Comparison of ENCODE assay signal across 8 cellular contexts in the genomic region with DNA sequence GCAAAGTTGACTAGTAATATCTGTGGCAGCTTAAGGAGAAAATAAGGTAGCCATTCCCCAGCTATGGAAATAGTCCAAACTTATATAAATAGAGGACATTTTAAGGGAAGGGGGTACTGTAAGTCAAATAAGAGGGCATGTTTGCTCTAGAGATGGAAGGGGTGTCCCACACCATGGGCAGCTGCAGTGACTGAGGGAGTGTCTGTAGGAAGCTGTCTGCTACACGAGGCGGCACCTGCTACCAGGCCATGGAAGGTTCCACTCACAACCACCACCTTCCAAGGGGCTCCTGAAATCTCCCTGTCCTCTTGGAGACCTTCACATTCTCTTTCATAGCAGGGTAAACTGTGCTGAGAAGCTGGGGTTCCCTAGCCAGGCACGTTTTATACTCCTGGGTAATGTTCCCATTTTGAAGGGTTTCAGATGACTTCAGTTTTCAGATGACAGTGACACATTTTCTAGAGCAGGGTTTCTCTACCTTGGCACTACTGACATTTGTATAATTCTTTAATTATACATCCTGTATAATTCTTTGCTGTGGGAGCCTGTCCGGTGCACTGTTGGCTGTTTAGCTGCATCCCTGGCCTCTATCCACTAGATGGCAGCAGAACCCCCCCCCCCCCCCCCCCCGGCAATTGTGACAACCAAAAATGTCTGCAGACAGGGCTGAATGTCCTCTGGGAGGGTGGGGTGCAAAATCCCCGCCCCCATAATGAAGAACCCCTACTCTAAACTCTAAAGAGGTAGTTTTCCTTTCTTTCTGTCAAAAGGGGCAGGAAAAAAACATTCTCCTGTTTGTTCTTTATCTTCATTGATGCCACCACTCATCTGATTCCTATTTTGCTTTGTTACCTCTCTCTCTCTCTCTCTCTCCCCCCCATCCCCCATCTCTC. TPM values are rescaled to one million over a fixed set of nuclear protein-coding genes. Genes with fewer than 3 reads are reported as not detected.
A peak's percentile ranks its signal among the peaks of the same experiment; 100 is the strongest.
DNase-seq lines count a peak whose midpoint lies in the region; TF ChIP-seq lines count a peak whose summit lies in the region.

No MANE protein-coding gene starts in this region.

- TF ChIP-seq CTCF in GM20000 (IDR thresholded peaks at IDR 0.05; ENCODE audit: extremely low read depth, missing control alignments) (peak; percentile 25), endodermal cell (conservative IDR thresholded peaks at IDR 0.05) (peak; percentile 78), neural cell (IDR thresholded peaks at IDR 0.05; ENCODE audit: poor library complexity, severe bottlenecking) (peak; percentile 45)

- 76 to 90% methylated on average over 1 to 4 of the region's 6 CpGs for WGBS in endodermal cell (ENCODE audit: insufficient coverage in 1 of 2, insufficient read length in 1 of 2), 2 experiments

- H3K4me3 Mint-ChIP-seq in endodermal cell: no peak overlapping the region

- no peak overlapping the region for H3K27ac ChIP-seq in BLaER1
- H3K27ac ChIP-seq in endodermal cell (ENCODE audit: low read depth, low read length): no peak overlapping the region
- no peak overlapping the region for H3K27ac ChIP-seq in neural cell (ENCODE audit: low read length)

- H3K4me3 ChIP-seq in BLaER1 (no peak overlapping the region), endodermal cell (ENCODE audit: low read length) (no peak overlapping the region), neural cell (ENCODE audit: low read length) (no peak overlapping the region)

- peaks cover 21% of the 10 kb centered on the region for H3K9me3 Mint-ChIP-seq in endodermal cell

- H3K27me3 ChIP-seq in BLaER1 (no peaks in the 10 kb centered on the region), endodermal cell (ENCODE audit: control insufficient read depth, insufficient read depth, low read length, poor library complexity, severe bottlenecking) (no peaks in the 10 kb centered on the region), neural cell (ENCODE audit: insufficient read depth, low read depth, low read length) (no peaks in the 10 kb centered on the region)

- no peaks in the 10 kb centered on the region for H3K79me2 ChIP-seq in neural cell (replicated peaks; ENCODE audit: insufficient read depth, low read length)

- H3K36me3 ChIP-seq in BLaER1: no peaks in the 10 kb centered on the region
- H3K36me3 ChIP-seq in endodermal cell (ENCODE audit: control insufficient read depth, insufficient read depth, low read length): no peaks in the 10 kb centered on the region
- no peaks in the 10 kb centered on the region for H3K36me3 ChIP-seq in neural cell (ENCODE audit: insufficient read depth, low read length)

- no peaks in the 10 kb centered on the region for H3K27me3 Mint-ChIP-seq in endodermal cell (ENCODE audit: insufficient read depth)

- H3K4me1 Mint-ChIP-seq in endodermal cell: peaks cover 36% of the 10 kb centered on the region

- H4K20me1 ChIP-seq in BLaER1: no peaks in the 10 kb centered on the region
- H4K20me1 ChIP-seq in neural cell (ENCODE audit: insufficient read depth): no peaks in the 10 kb centered on the region

- H3K4me1 ChIP-seq in BLaER1: peaks cover 58% of the 10 kb centered on the region
- H3K4me1 ChIP-seq in endodermal cell (ENCODE audit: control insufficient read depth, insufficient read depth, low read length): no peaks in the 10 kb centered on the region

- no peak overlapping the region for H2AFZ ChIP-seq in neural cell (ENCODE audit: low read depth, low read length)

- no peak for TF ChIP-seq EP300 in neural cell (conservative IDR thresholded peaks at IDR 0.05; ENCODE audit: poor library complexity, severe bottlenecking)

- no peaks in the 10 kb centered on the region for H3K9me2 ChIP-seq in neural cell (ENCODE audit: insufficient read depth, low read length)

- peaks cover 3% of the 10 kb centered on the region for H3K36me3 Mint-ChIP-seq in endodermal cell (ENCODE audit: low read depth)

- H3K4me2 ChIP-seq in BLaER1 (peak overlapping the region; percentile 52), neural cell (ENCODE audit: low read length) (no peak overlapping the region)

- H3F3A ChIP-seq in neural cell (ENCODE audit: insufficient read depth, low read length, poor library complexity, severe bottlenecking): no peaks in the 10 kb centered on the region

- peak; percentile 14 for TF ChIP-seq RAD21 in neural cell (conservative IDR thresholded peaks at IDR 0.05)

- peak; percentile 44 for DNase-seq in GM20000 (ENCODE audit: low spot score)
- peak; percentile 61 for DNase-seq in SW480 (ENCODE audit: low spot score)
- DNase-seq in endodermal cell: peak; percentile 66
- no peak for DNase-seq in NCI-H1092 treated with DMSO at 0.1 percent for 48 hours (lab: John Stamatoyannopoulos, UW)
- DNase-seq in NCI-H2029 (lab: John Stamatoyannopoulos, UW): no peak
- DNase-seq in medulla oblongata (ENCODE audit: extremely low spot score): no peak

- H3K27ac Mint-ChIP-seq in endodermal cell: peak overlapping the region; percentile 15

- H3K9me3 ChIP-seq in BLaER1: peaks cover 29% of the 10 kb centered on the region
- H3K9me3 ChIP-seq in endodermal cell (ENCODE audit: control insufficient read depth, low read length): peaks cover 6% of the 10 kb centered on the region
- H3K9me3 ChIP-seq in neural cell (ENCODE audit: low read length): no peaks in the 10 kb centered on the region

- H3K9ac ChIP-seq in BLaER1 (0 out of 2 replicates have a peak overlapping the region, but pooled peaks have one; percentile 16), endodermal cell (ENCODE audit: extremely low read depth, low read length, poor library complexity, severe bottlenecking) (no peak overlapping the region), neural cell (ENCODE audit: low read length) (no peak overlapping the region)

TF ChIP-seq in neural cell, 6 proteins besides CTCF, POLR2A, EP300 and RAD21:
- TF ChIP-seq SMC3 (conservative IDR thresholded peaks at IDR 0.05; ENCODE audit: poor library complexity): peak; percentile 46
- TF ChIP-seq, protein P1, sequence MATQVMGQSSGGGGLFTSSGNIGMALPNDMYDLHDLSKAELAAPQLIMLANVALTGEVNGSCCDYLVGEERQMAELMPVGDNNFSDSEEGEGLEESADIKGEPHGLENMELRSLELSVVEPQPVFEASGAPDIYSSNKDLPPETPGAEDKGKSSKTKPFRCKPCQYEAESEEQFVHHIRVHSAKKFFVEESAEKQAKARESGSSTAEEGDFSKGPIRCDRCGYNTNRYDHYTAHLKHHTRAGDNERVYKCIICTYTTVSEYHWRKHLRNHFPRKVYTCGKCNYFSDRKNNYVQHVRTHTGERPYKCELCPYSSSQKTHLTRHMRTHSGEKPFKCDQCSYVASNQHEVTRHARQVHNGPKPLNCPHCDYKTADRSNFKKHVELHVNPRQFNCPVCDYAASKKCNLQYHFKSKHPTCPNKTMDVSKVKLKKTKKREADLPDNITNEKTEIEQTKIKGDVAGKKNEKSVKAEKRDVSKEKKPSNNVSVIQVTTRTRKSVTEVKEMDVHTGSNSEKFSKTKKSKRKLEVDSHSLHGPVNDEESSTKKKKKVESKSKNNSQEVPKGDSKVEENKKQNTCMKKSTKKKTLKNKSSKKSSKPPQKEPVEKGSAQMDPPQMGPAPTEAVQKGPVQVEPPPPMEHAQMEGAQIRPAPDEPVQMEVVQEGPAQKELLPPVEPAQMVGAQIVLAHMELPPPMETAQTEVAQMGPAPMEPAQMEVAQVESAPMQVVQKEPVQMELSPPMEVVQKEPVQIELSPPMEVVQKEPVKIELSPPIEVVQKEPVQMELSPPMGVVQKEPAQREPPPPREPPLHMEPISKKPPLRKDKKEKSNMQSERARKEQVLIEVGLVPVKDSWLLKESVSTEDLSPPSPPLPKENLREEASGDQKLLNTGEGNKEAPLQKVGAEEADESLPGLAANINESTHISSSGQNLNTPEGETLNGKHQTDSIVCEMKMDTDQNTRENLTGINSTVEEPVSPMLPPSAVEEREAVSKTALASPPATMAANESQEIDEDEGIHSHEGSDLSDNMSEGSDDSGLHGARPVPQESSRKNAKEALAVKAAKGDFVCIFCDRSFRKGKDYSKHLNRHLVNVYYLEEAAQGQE (IDR thresholded peaks at IDR 0.05; ENCODE audit: borderline replicate concordance): no peak
TF ChIP-seq in neural cell: peak in this region for 1.

RNA-seq across cellular contexts. Expression of a gene that starts 11.6 kb away (rescaled TPM):
- total RNA-seq in endodermal cell: 1 to 10 TPM in 1 of 2 donors, under 1 TPM in 1; 0.31 to 1.0 TPM
- not detected for polyA plus RNA-seq in endodermal cell (2013, experiment 1 of 2)
- not detected for polyA plus RNA-seq in endodermal cell (2013, experiment 2 of 2)
- 2.4 TPM in 1 of 2 replicates, not detected in the other for polyA plus RNA-seq in neural cell
- polyA minus RNA-seq in neural cell: 1.2 TPM in 1 of 2 replicates, not detected in the other

Comparison
In these comparisons a context has a peak if more than half of its experiments do, and no peak if none do; other contexts are left out.
1. DNase-seq: peak in GM20000 (single experiment), SW480 (single experiment) and endodermal cell (single experiment); none in NCI-H1092 treated with DMSO at 0.1 percent for 48 hours (single experiment), NCI-H2029 (single experiment) and medulla oblongata (single experiment).
2. CTCF ChIP-seq: peak in every context shown above with its lines; median percentile 78 in endodermal cell; 45 in neural cell; 25 in GM20000.